In the genomic region with DNA sequence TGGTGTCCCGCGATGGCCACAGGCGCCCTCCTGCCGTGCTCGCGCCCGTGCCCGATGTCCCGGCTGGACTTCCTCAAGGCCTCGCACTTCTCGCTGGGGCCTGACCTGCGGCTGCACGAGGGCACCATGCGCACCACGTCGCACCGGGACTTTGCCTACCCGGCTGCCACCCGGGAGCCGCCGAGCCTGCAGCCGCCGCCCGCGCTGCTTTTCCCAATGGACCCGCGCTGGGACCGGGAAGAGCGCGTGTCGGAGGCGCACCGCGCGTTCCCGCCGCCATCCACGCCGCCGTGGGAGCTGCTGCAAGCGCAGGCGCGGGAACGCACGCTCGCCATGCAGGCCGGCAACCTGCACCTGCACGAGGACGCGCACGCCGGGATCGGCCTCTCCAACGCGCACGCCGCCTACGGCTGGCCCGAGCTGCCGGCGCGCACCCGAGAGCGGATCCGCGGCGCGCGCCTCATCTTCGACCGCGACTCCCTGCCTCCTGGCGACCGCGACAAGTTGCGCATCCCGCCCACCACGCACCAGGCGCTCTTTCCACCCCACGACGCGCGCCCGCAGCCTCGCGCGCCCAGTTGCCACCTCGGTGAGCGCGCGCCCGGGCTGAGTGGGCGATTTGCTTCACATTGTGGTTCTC, we compare ENCODE assay signal across 8 cellular contexts. TPM values are rescaled to one million over a fixed set of nuclear protein-coding genes. Genes with fewer than 3 reads are reported as not detected.
A peak's percentile ranks its signal among the peaks of the same experiment; 100 is the strongest.
DNase-seq lines count a peak whose midpoint lies in the region; ATAC-seq, FAIRE-seq and TF ChIP-seq lines count a peak whose summit lies in the region.

No MANE protein-coding gene starts in this region.

- no peaks in the 10 kb centered on the region for H3K79me2 ChIP-seq in MM.1S (ENCODE audit: low read length)

- H3K27me3 ChIP-seq in HUES6 (ENCODE audit: control insufficient read depth, insufficient read depth, low read length) (peaks cover 58% of the 10 kb centered on the region), ascending aorta (no peaks in the 10 kb centered on the region), small intestine (ENCODE audit: control insufficient read depth in 2 of 2, insufficient read depth in 2 of 2, low read length in 2 of 2) (peaks cover 0 to 2% of the 10 kb centered on the region in 2 donors), MM.1S (replicated peaks; ENCODE audit: insufficient read depth, low read length) (peaks cover 63% of the 10 kb centered on the region)

- ATAC-seq in HG02970 (IDR thresholded peaks at IDR 0.05; ENCODE audit: low FRiP score, unreplicated experiment) = no peak

- no peak overlapping the region for H2AFZ ChIP-seq in MM.1S (ENCODE audit: low read length)

- H3K9ac ChIP-seq in HUES6 (ENCODE audit: low read length) = no peak overlapping the region
- H3K9ac ChIP-seq in MM.1S (ENCODE audit: low read length) = no peak overlapping the region

- no peaks in the 10 kb centered on the region for H3F3A ChIP-seq in MM.1S (ENCODE audit: insufficient read depth, low read length)

- H3K4me3 ChIP-seq in HUES6 (ENCODE audit: low read depth, low read length) (peak overlapping the region; percentile 61), ascending aorta (peak overlapping the region; percentile 52 to 69), iPS-18c (ENCODE audit: insufficient read depth, low read depth, low read length) (peak overlapping the region; percentile 51), small intestine (ENCODE audit: low read depth in 1 of 2, low read length in 2 of 2) (peak overlapping the region in 1 of 2 donors; percentile 34), MM.1S (ENCODE audit: low read length) (no peak overlapping the region)

- WGBS in small intestine, 3 donors = 2 to 5% (median 3%) methylated on average over 68 to 93 of the region's 93 CpGs

- no peaks in the 10 kb centered on the region for H4K20me1 ChIP-seq in MM.1S (ENCODE audit: insufficient read depth, low read length)

- DNase-seq in AG20443 (ENCODE audit: low spot score) (peak; percentile 61), RKO (ENCODE audit: low spot score) (peak; percentile 89), ascending aorta (ENCODE audit: low spot score in 2 of 2) (no peak), small intestine (peak; percentile 88), MM.1S (no peak)

- no peak for FAIRE-seq in small intestine (lab: Jason Lieb, UNC)

- H3K27ac ChIP-seq in HUES6 (ENCODE audit: low read depth, low read length) = no peak overlapping the region
- no peak overlapping the region for H3K27ac ChIP-seq in ascending aorta
- no peak overlapping the region for H3K27ac ChIP-seq in small intestine (ENCODE audit: low read depth in 1 of 2, low read length in 1 of 2)
- no peak overlapping the region for H3K27ac ChIP-seq in MM.1S (ENCODE audit: low read length)

- TF ChIP-seq CTCF in ascending aorta (IDR thresholded peaks at IDR 0.05) (no peak), MM.1S (IDR thresholded peaks at IDR 0.05; ENCODE audit: low read length) (no peak)

- no peaks in the 10 kb centered on the region for H3K9me3 ChIP-seq in HUES6 (ENCODE audit: control insufficient read depth, insufficient read depth, low read depth, low read length)
- H3K9me3 ChIP-seq in ascending aorta = no peaks in the 10 kb centered on the region
- no peaks in the 10 kb centered on the region for H3K9me3 ChIP-seq in iPS-18c (ENCODE audit: control insufficient read depth, insufficient read depth, low read length)
- H3K9me3 ChIP-seq in small intestine (ENCODE audit: control insufficient read depth, low read depth) = no peaks in the 10 kb centered on the region
- H3K9me3 ChIP-seq in MM.1S (replicated peaks; ENCODE audit: insufficient read depth, low read length) = no peaks in the 10 kb centered on the region

- peaks cover 9% of the 10 kb centered on the region; the same call in 1 of the 2 replicates for H3K4me1 ChIP-seq in HUES6 (ENCODE audit: control insufficient read depth, insufficient read depth, low read length)
- H3K4me1 ChIP-seq in ascending aorta = peaks cover 3 to 9% of the 10 kb centered on the region in 2 donors
- no peaks in the 10 kb centered on the region for H3K4me1 ChIP-seq in small intestine (ENCODE audit: control insufficient read depth in 2 of 2, insufficient read depth in 1 of 2, low read depth in 1 of 2, low read length in 1 of 2)
- H3K4me1 ChIP-seq in MM.1S (ENCODE audit: low read length) = no peaks in the 10 kb centered on the region

- H3K36me3 ChIP-seq in HUES6 (ENCODE audit: control insufficient read depth, insufficient read depth, low read length) (no peaks in the 10 kb centered on the region), ascending aorta (no peaks in the 10 kb centered on the region), small intestine (ENCODE audit: control insufficient read depth in 2 of 2, insufficient read depth in 2 of 2, low read length in 2 of 2) (no peaks in the 10 kb centered on the region), MM.1S (replicated peaks; ENCODE audit: insufficient read depth, low read length) (no peaks in the 10 kb centered on the region)

- H3K9me2 ChIP-seq in MM.1S (replicated peaks; ENCODE audit: insufficient read depth, low read length) = no peaks in the 10 kb centered on the region

- H3K4me2 ChIP-seq in MM.1S (ENCODE audit: low read depth, low read length) = no peak overlapping the region

- intact Hi-C loops in ascending aorta (cut with DNase I) = no loop called here

RNA-seq across cellular contexts. Expression of gene PEX11G, which starts 12.1 kb away (rescaled TPM):
- total RNA-seq in ascending aorta = not detected
- 10 to 100 TPM in 2 of 3 donors, 1 to 10 TPM in 1; 9.5 to 19.9 (median 19.2) TPM for polyA plus RNA-seq in small intestine

RNA-seq across cellular contexts. Expression of gene ZNF358, which starts 15.0 kb away (rescaled TPM):
- total RNA-seq in ascending aorta = 163 TPM
- polyA plus RNA-seq in small intestine = 10 to 100 TPM; 37.3 to 77.5 (median 75.8) TPM

RNA-seq across cellular contexts. Expression of gene MCOLN1, which starts 21.5 kb away (rescaled TPM):
- total RNA-seq in ascending aorta = 11.9 TPM
- 10 to 100 TPM; 17.6 to 21.1 (median 18.6) TPM for polyA plus RNA-seq in small intestine

RNA-seq across cellular contexts. Expression of gene PNPLA6, which starts 34.6 kb away (rescaled TPM):
- 190 TPM for total RNA-seq in ascending aorta
- polyA plus RNA-seq in small intestine = 100 to 1,000 TPM in 1 of 3 donors, 10 to 100 TPM in 2; 67.8 to 120 (median 89.0) TPM

Comparison
In these comparisons a context has a peak if more than half of its experiments do, and no peak if none do; other contexts are left out.
1. DNase-seq: peak in AG20443 (single experiment), RKO (single experiment) and small intestine (single experiment); none in ascending aorta (0 of 2) and MM.1S (single experiment).